In genomic region chr12:12790956-12791355, GRCh38 we compare ENCODE assay signal across 1 cellular context.
TF ChIP-seq lines count a peak whose summit lies in the region.

No MANE protein-coding gene starts in this region.

TF ChIP-seq in HEK293, 187 proteins besides CTCF, POLR2A, EP300 and RAD21:
- TF ChIP-seq ZNF18 (tag by site-specific recombination; IDR thresholded peaks at IDR 0.05) (peak; percentile 58; the same call in 1 of the 2 replicates), ZBTB17 (tag by site-specific recombination; IDR thresholded peaks at IDR 0.05) (no peak), KLF17 (tag by site-specific recombination; IDR thresholded peaks at IDR 0.05) (no peak), ZNF776 (tag by site-specific recombination; IDR thresholded peaks at IDR 0.05; ENCODE audit: borderline replicate concordance) (no peak), ZNF660 (tag by site-specific recombination; IDR thresholded peaks at IDR 0.05) (no peak), ZNF341 (tag by site-specific recombination; IDR thresholded peaks at IDR 0.05; ENCODE audit: low read depth) (no peak)
